21 cellular contexts compared by ENCODE assay signal in genomic region chr12:13257356-13257875, GRCh38.
DNase-seq lines count a peak whose midpoint lies in the region; ATAC-seq, FAIRE-seq and TF ChIP-seq lines count a peak whose summit lies in the region.
"Had no signal": no experiment of that assay in that cellular context is flagged by ENCODE, and none has a peak within 500 bp of the region (broad histone marks: within the 10 kb centered on the region; RNA-seq: fewer than 3 reads in every experiment).

No MANE protein-coding gene starts in this region.

- CTCF ChIA-PET in IMR-90 (lab: Yijun Ruan, JAX): interaction anchor here (1.3 to 3.0 kb wide), 3 partner anchors 10 to 910 kb away, joined by 3 to 18 read pairs (median 16); no protein-coding TSS in a partner anchor
- CTCF ChIA-PET in H1 (lab: Charles Lee; ENCODE audit: partially characterized antibody): interaction anchor here (0.8 to 5.0 kb wide), 9 partner anchors 10 to 483 kb away, joined by 3 to 30 read pairs (median 4); no protein-coding TSS in a partner anchor
- CTCF ChIA-PET in OCI-LY7 (lab: Charles Lee; ENCODE audit: unreplicated experiment): no interaction called here

- H3K56ac ChIP-seq in IMR-90 (ENCODE audit: extremely low read depth, insufficient read depth, low read length) (no peak overlapping the region), H1 (replicated peaks; ENCODE audit: insufficient read length, low read depth, low read length) (no peak overlapping the region), mesendoderm (ENCODE audit: low read length) (peak overlapping the region; percentile 75)

- H3K36me3 ChIP-seq in IMR-90 (ENCODE audit: control insufficient read depth, insufficient read depth, low read length) (no peaks in the 10 kb centered on the region), H1 (ENCODE audit: control insufficient read depth in 2 of 4, insufficient read depth in 4 of 4, low read length in 3 of 4) (no peaks in the 10 kb centered on the region), mesendoderm (ENCODE audit: control insufficient read depth, insufficient read depth, low read length) (no peaks in the 10 kb centered on the region), parathyroid adenoma (ENCODE audit: control insufficient read depth, insufficient read depth, low read length) (no peaks in the 10 kb centered on the region), OCI-LY7 (ENCODE audit: insufficient read depth, low read length) (no peaks in the 10 kb centered on the region)
- H3K36me3 ChIP-seq: MG63 had no signal

- H2BK20ac ChIP-seq in IMR-90 (ENCODE audit: low read depth, low read length): no peak overlapping the region
- H2BK20ac ChIP-seq in H1 (ENCODE audit: low read length): peak overlapping the region; percentile 82; the same call in 1 of the 2 replicates

- H3K14ac ChIP-seq in IMR-90 (replicated peaks; ENCODE audit: low read depth, low read length) (no peak overlapping the region), H1 (ENCODE audit: insufficient read length) (no peak overlapping the region)

- H2BK120ac ChIP-seq in IMR-90 (ENCODE audit: low read depth, low read length): no peak overlapping the region
- peak overlapping the region; percentile 30 for H2BK120ac ChIP-seq in H1 (replicated peaks; ENCODE audit: low read depth, low read length)
- peak overlapping the region; percentile 75 for H2BK120ac ChIP-seq in mesendoderm (ENCODE audit: low read depth, low read length)

- H3K4ac ChIP-seq in IMR-90 (ENCODE audit: low read depth, low read length): no peak overlapping the region
- no peak overlapping the region for H3K4ac ChIP-seq in H1 (replicated peaks; ENCODE audit: insufficient read length, low read depth, low read length)
- H3K4ac ChIP-seq in mesendoderm (ENCODE audit: low read depth, low read length): peak overlapping the region; percentile 58

- intact Hi-C loops in IMR-90 (cut with micrococcal nuclease): no loop called here
- intact Hi-C loops in OCI-LY7 (cut with micrococcal nuclease; ENCODE audit: unreplicated experiment): loop anchor here (5.0 kb wide), 1 partner anchor 910 kb away; no protein-coding TSS in a partner anchor

- H4K91ac ChIP-seq in IMR-90 (ENCODE audit: insufficient read depth, low read depth, low read length) (no peak overlapping the region), H1 (replicated peaks; ENCODE audit: insufficient read length, low read length) (no peak overlapping the region)

- H4K20me1 ChIP-seq in IMR-90 (ENCODE audit: insufficient read depth, low read length): no peaks in the 10 kb centered on the region
- no peaks in the 10 kb centered on the region for H4K20me1 ChIP-seq in H1 (replicated peaks in 1 of 2; ENCODE audit: control insufficient read depth in 1 of 2, insufficient read depth in 2 of 2, low read length in 2 of 2)
- no peaks in the 10 kb centered on the region for H4K20me1 ChIP-seq in OCI-LY7 (ENCODE audit: insufficient read depth, low read length)

- in situ Hi-C loops in IMR-90 (cut with MboI; ENCODE audit: low sequenced_read_pairs): no loop called here

- H2BK12ac ChIP-seq in H1 (ENCODE audit: low read depth, low read length): peak overlapping the region; percentile 51; the same call in 1 of the 2 replicates

- no peaks in the 10 kb centered on the region for H3K79me1 ChIP-seq in IMR-90 (ENCODE audit: low read depth in 1 of 2, low read length in 2 of 2)
- no peaks in the 10 kb centered on the region for H3K79me1 ChIP-seq in H1 (ENCODE audit: low read depth, low read length)
- H3K79me1 ChIP-seq in mesendoderm (ENCODE audit: low read length): no peaks in the 10 kb centered on the region

- no peak for TF ChIP-seq EP300 in H1 (IDR thresholded peaks at IDR 0.05; ENCODE audit: borderline replicate concordance in 1 of 2, low read depth in 2 of 2, low read length in 2 of 2)

- no peak for TF ChIP-seq POLR2A in IMR-90 (IDR thresholded peaks at IDR 0.05; ENCODE audit: low read depth, low read length)
- TF ChIP-seq POLR2A in H1 (IDR thresholded peaks at IDR 0.05; ENCODE audit: control extremely low read depth in 1 of 2, low read depth in 2 of 2, low read length in 2 of 2): no peak

- DNase-seq in IMR-90 (no peak), H1 (ENCODE audit: low read depth in 1 of 2, low spot score in 2 of 2) (no peak), mesendoderm (no peak), cerebellum (ENCODE audit: low spot score) (no peak), OCI-LY7 (ENCODE audit: low spot score) (no peak)
- no peak for DNase-seq in activated T-cell treated with anti-CD3 and anti-CD28 coated beads, Interleukin-2, amount 50 U/mL, for 1 hour
- DNase-seq: EL, GF-D8, GOT3, MG63, NCI-H1417 treated with DMSO at 0.1 percent for 48 hours, NCI-H187, NCI-H510A, NCI-H748 treated with DMSO at 0.1 percent for 48 hours, SIG-M5 had no signal

- 32% methylated on average over 2 of the region's 3 CpGs; no CpG with 5 or more reads in 1 of the 2 experiments for WGBS in IMR-90 (ENCODE audit: extremely low coverage in 2 of 2, insufficient read length in 1 of 2), 2 experiments
- WGBS in H1 (ENCODE audit: extremely low coverage in 1 of 2, insufficient coverage in 1 of 2, insufficient read length in 1 of 2, insufficient replicate concordance in 2 of 2, low coverage in 1 of 2, low lambda C conversion rate in 2 of 2, missing lambda C conversion rate in 1 of 2), 2 experiments: 84% methylated on average over 3 of the region's 3 CpGs; no CpG with 5 or more reads in 1 of the 2 experiments
- WGBS in mesendoderm (ENCODE audit: extremely low coverage, insufficient coverage, low lambda C conversion rate): no CpG with 5 or more reads among the region's 3 CpGs

- H3K27ac ChIP-seq in IMR-90 (ENCODE audit: insufficient read depth, low read length): no peak overlapping the region
- H3K27ac ChIP-seq in H1 (ENCODE audit: low read depth, low read length): no peak overlapping the region
- H3K27ac ChIP-seq in mesendoderm (ENCODE audit: low read depth, low read length): peak overlapping the region; percentile 78
- no peak overlapping the region for H3K27ac ChIP-seq in parathyroid adenoma
- no peak overlapping the region for H3K27ac ChIP-seq in OCI-LY7 (ENCODE audit: low read depth, low read length, poor library complexity, severe bottlenecking)
- H3K27ac ChIP-seq: RWPE1 had no signal

- no peak overlapping the region for H2AFZ ChIP-seq in IMR-90 (replicated peaks; ENCODE audit: low read length, poor library complexity)
- H2AFZ ChIP-seq in H1 (ENCODE audit: low read length): no peak overlapping the region
- peak overlapping the region; percentile 40 for H2AFZ ChIP-seq in parathyroid adenoma
- no peak overlapping the region for H2AFZ ChIP-seq in OCI-LY7 (ENCODE audit: low read length)

- H3K4me1 ChIP-seq in IMR-90 (ENCODE audit: control insufficient read depth, insufficient read depth, low read length): peaks cover 5% of the 10 kb centered on the region; the same call in 1 of the 2 replicates
- H3K4me1 ChIP-seq in H1 (replicated peaks in 1 of 4; ENCODE audit: control insufficient read depth in 3 of 4, insufficient read depth in 4 of 4, low read length in 3 of 4): peaks cover 2 to 12% (median 7%) of the 10 kb centered on the region in 4 experiments; a peak in 6 of 7 replicates
- peaks cover 29% of the 10 kb centered on the region for H3K4me1 ChIP-seq in mesendoderm (ENCODE audit: control insufficient read depth, low read depth, low read length)
- peaks cover 4% of the 10 kb centered on the region for H3K4me1 ChIP-seq in parathyroid adenoma
- no peaks in the 10 kb centered on the region for H3K4me1 ChIP-seq in OCI-LY7 (ENCODE audit: insufficient read depth, low read length, poor library complexity, severe bottlenecking)

- H3K23ac ChIP-seq in IMR-90 (ENCODE audit: low read depth, low read length) (no peak overlapping the region), H1 (ENCODE audit: insufficient read length) (no peak overlapping the region), mesendoderm (ENCODE audit: low read length) (no peak overlapping the region)

- BruUV-seq in IMR-90 (replicated peaks; lab: Mats Ljungman, UMichigan) (no TSS peak), OCI-LY7 (replicated peaks; lab: Mats Ljungman, UMichigan) (no TSS peak)

- H3K18ac ChIP-seq in IMR-90 (ENCODE audit: low read depth, low read length) (no peak overlapping the region; the same call in 1 of the 2 replicates), H1 (ENCODE audit: extremely low read depth, low read length) (no peak overlapping the region), mesendoderm (ENCODE audit: low read length) (peak overlapping the region; percentile 82)

- H2AK9ac ChIP-seq in IMR-90 (replicated peaks; ENCODE audit: low read depth, low read length, poor library complexity): peak overlapping the region; percentile 25

- FAIRE-seq in H1 (lab: Jason Lieb, UNC): no peak
- FAIRE-seq: A204.1, D721Med, K562 had no signal

- H2BK15ac ChIP-seq in IMR-90 (ENCODE audit: low read depth, low read length): no peak overlapping the region
- H2BK15ac ChIP-seq in H1 (ENCODE audit: low read length): no peak overlapping the region
- peak overlapping the region; percentile 65 for H2BK15ac ChIP-seq in mesendoderm (replicated peaks; ENCODE audit: low read depth)

- H4K8ac ChIP-seq in IMR-90 (ENCODE audit: low read depth in 2 of 2, low read length in 2 of 2) (no peak overlapping the region), H1 (ENCODE audit: extremely low read depth, insufficient read depth, low read length) (no peak overlapping the region), mesendoderm (ENCODE audit: low read depth, low read length) (no peak overlapping the region)

- H4K5ac ChIP-seq in IMR-90 (ENCODE audit: low read depth, low read length): no peak overlapping the region
- H4K5ac ChIP-seq in H1 (ENCODE audit: insufficient read length, low read depth, low read length): no peak overlapping the region
- peak overlapping the region; percentile 50 for H4K5ac ChIP-seq in mesendoderm (ENCODE audit: low read length)

- ATAC-seq in IMR-90 (ENCODE audit: low read depth): no peak
- ATAC-seq: K562, SK-N-SH treated with all-trans-retinoic acid at 6 μM for 48 hours had no signal

- no peaks in the 10 kb centered on the region for H3K9me3 ChIP-seq in IMR-90 (ENCODE audit: control insufficient read depth, insufficient read depth, low read length)
- H3K9me3 ChIP-seq in H1 (ENCODE audit: insufficient read depth in 2 of 2, low read depth in 1 of 2, low read length in 1 of 2): no peaks in the 10 kb centered on the region
- no peaks in the 10 kb centered on the region for H3K9me3 ChIP-seq in parathyroid adenoma (ENCODE audit: control insufficient read depth, low read length)
- no peaks in the 10 kb centered on the region for H3K9me3 ChIP-seq in OCI-LY7 (ENCODE audit: low read length)
- H3K9me3 ChIP-seq: MG63 had no signal

- H2AK5ac ChIP-seq in IMR-90 (ENCODE audit: low read depth, low read length) (no peak overlapping the region), H1 (ENCODE audit: low read depth, low read length) (peak overlapping the region; percentile 47; the same call in 1 of the 2 replicates), mesendoderm (ENCODE audit: low read length) (peak overlapping the region; percentile 17)

- no peak overlapping the region for H3K9ac ChIP-seq in IMR-90 (ENCODE audit: low read depth, low read length)
- no peak overlapping the region for H3K9ac ChIP-seq in H1 (replicated peaks in 1 of 4; ENCODE audit: extremely low read depth in 1 of 4, low read depth in 3 of 4, low read length in 3 of 4)
- peak overlapping the region; percentile 56 for H3K9ac ChIP-seq in mesendoderm (ENCODE audit: low read length)
- H3K9ac ChIP-seq in parathyroid adenoma: no peak overlapping the region

- POLR2A ChIA-PET in IMR-90 (lab: Charles Lee; ENCODE audit: unreplicated experiment) (no interaction called here), H1 (lab: Charles Lee; ENCODE audit: partially characterized antibody) (interaction anchor here (1.0 to 1.8 kb wide), 4 partner anchors 10 to 14 kb away, joined by 3 to 4 read pairs (median 3); no protein-coding TSS in a partner anchor), OCI-LY7 (lab: Charles Lee) (no interaction called here)

- H3K79me2 ChIP-seq in H1 (ENCODE audit: control insufficient read depth in 1 of 2, insufficient read depth in 2 of 2, low read length in 2 of 2): no peaks in the 10 kb centered on the region
- H3K79me2 ChIP-seq in mesendoderm (ENCODE audit: control insufficient read depth, insufficient read depth, low read length): no peaks in the 10 kb centered on the region
- no peaks in the 10 kb centered on the region for H3K79me2 ChIP-seq in parathyroid adenoma
- H3K79me2 ChIP-seq in OCI-LY7 (ENCODE audit: insufficient read depth, low read depth, low read length): no peaks in the 10 kb centered on the region

- dilution Hi-C loops in IMR-90 (cut with HindIII; ENCODE audit: low sequenced_read_pairs, unreplicated experiment): no loop called here

- 0 out of 2 replicates have a peak, but pooled peaks cover 2% of the 10 kb centered on the region for H3K27me3 ChIP-seq in IMR-90 (ENCODE audit: control insufficient read depth, insufficient read depth, low read length)
- H3K27me3 ChIP-seq in H1 (replicated peaks in 1 of 4; ENCODE audit: control insufficient read depth in 3 of 4, extremely low read depth in 1 of 4, insufficient read depth in 3 of 4, low read length in 3 of 4): no peaks in the 10 kb centered on the region
- no peaks in the 10 kb centered on the region for H3K27me3 ChIP-seq in mesendoderm (ENCODE audit: insufficient read depth, low read length, poor library complexity)
- no peaks in the 10 kb centered on the region for H3K27me3 ChIP-seq in parathyroid adenoma (ENCODE audit: control insufficient read depth, insufficient read depth, low read length)
- H3K27me3 ChIP-seq: MG63 had no signal

- H3K4me2 ChIP-seq in IMR-90 (ENCODE audit: low read depth, low read length) (no peak overlapping the region), H1 (ENCODE audit: insufficient read depth in 1 of 2, low read depth in 2 of 2, low read length in 2 of 2) (no peak overlapping the region), mesendoderm (ENCODE audit: low read length) (no peak overlapping the region), parathyroid adenoma (ENCODE audit: low read length) (no peak overlapping the region), OCI-LY7 (ENCODE audit: low read length) (no peak overlapping the region)

- no peaks in the 10 kb centered on the region; the same call in 1 of the 2 replicates for H3K23me2 ChIP-seq in H1 (ENCODE audit: low read depth, low read length)

- no peak for TF ChIP-seq CTCF in IMR-90 (conservative IDR thresholded peaks at IDR 0.05; ENCODE audit: low read depth, low read length)
- no peak for TF ChIP-seq CTCF in H1 (IDR thresholded peaks at IDR 0.05; ENCODE audit: control extremely low read depth in 1 of 3, insufficient read depth in 1 of 3, low read depth in 1 of 3, low read length in 3 of 3)
- no peak for TF ChIP-seq CTCF in parathyroid adenoma (IDR thresholded peaks at IDR 0.05)
- no peak for TF ChIP-seq CTCF in OCI-LY7 (conservative IDR thresholded peaks at IDR 0.05; ENCODE audit: low read length)

- H3K4me3 ChIP-seq in IMR-90 (ENCODE audit: insufficient read depth, low read depth, low read length): no peak overlapping the region
- no peak overlapping the region for H3K4me3 ChIP-seq in H1 (ENCODE audit: extremely low read depth in 1 of 4, insufficient read depth in 2 of 4, low read depth in 3 of 4, low read length in 4 of 4)
- H3K4me3 ChIP-seq in mesendoderm (ENCODE audit: low read length): no peak overlapping the region
- no peak overlapping the region for H3K4me3 ChIP-seq in parathyroid adenoma (ENCODE audit: low read depth, low read length)
- no peak overlapping the region for H3K4me3 ChIP-seq in OCI-LY7 (ENCODE audit: low read depth, low read length, poor library complexity, severe bottlenecking)
- H3K4me3 ChIP-seq: K562, MG63 had no signal

- H2BK5ac ChIP-seq in IMR-90 (ENCODE audit: low read depth, low read length, poor library complexity, severe bottlenecking): no peak overlapping the region
- peak overlapping the region; percentile 36; the same call in 1 of the 2 replicates for H2BK5ac ChIP-seq in H1 (ENCODE audit: low read depth, low read length)
- H2BK5ac ChIP-seq in mesendoderm (ENCODE audit: low read length): peak overlapping the region; percentile 99

- H3K9me2 ChIP-seq in OCI-LY7 (ENCODE audit: insufficient read depth, low read length): no peaks in the 10 kb centered on the region

- no peaks in the 10 kb centered on the region for H3K9me1 ChIP-seq in IMR-90 (ENCODE audit: insufficient read depth, low read length)

- TF ChIP-seq RAD21 in IMR-90 (IDR thresholded peaks at IDR 0.05; ENCODE audit: low read length) (no peak), H1 (IDR thresholded peaks at IDR 0.05 in 1 of 2, conservative IDR thresholded peaks at IDR 0.05 in 1 of 2; ENCODE audit: low read depth in 2 of 2, low read length in 2 of 2) (no peak)
